1 cellular context compared by ENCODE assay signal in genomic region chr17:81511800-81512559, GRCh38.
A peak's percentile ranks its signal among the peaks of the same experiment; 100 is the strongest.
TF ChIP-seq lines count a peak whose summit lies in the region.

No MANE protein-coding gene starts in this region.

TF ChIP-seq in HepG2, 621 proteins besides CTCF, POLR2A, EP300 and RAD21 (continued from another document and continues in another):
- no peak for TF ChIP-seq RERE (CRISPR knock-in tag; IDR thresholded peaks at IDR 0.05; ENCODE audit: low read depth)
- TF ChIP-seq ZNF75D (CRISPR knock-in tag; IDR thresholded peaks at IDR 0.05; ENCODE audit: borderline replicate concordance) = no peak
- no peak for TF ChIP-seq ZSCAN22 (CRISPR knock-in tag; IDR thresholded peaks at IDR 0.05)
- TF ChIP-seq ZNF710 (CRISPR knock-in tag; IDR thresholded peaks at IDR 0.05; ENCODE audit: borderline replicate concordance) = 0 out of 2 replicates have a peak, but pooled peaks have one; percentile 46
- no peak for TF ChIP-seq SALL1 (CRISPR knock-in tag; IDR thresholded peaks at IDR 0.05)
- no peak; the same call in 1 of the 2 replicates for TF ChIP-seq ZNF276 (CRISPR knock-in tag; IDR thresholded peaks at IDR 0.05; ENCODE audit: low read depth)
- TF ChIP-seq NCOA2 (CRISPR knock-in tag; IDR thresholded peaks at IDR 0.05) = no peak
- 0 out of 2 replicates have a peak, but pooled peaks have one; percentile 1 for TF ChIP-seq ARID5B (CRISPR knock-in tag; IDR thresholded peaks at IDR 0.05)
- TF ChIP-seq E2F1 (CRISPR knock-in tag; IDR thresholded peaks at IDR 0.05) = no peak; the same call in 1 of the 2 replicates
- 0 out of 2 replicates have a peak, but pooled peaks have one; percentile 22 for TF ChIP-seq PBX3 (CRISPR knock-in tag; IDR thresholded peaks at IDR 0.05; ENCODE audit: borderline replicate concordance)
- no peak for TF ChIP-seq ZNF564 (CRISPR knock-in tag; IDR thresholded peaks at IDR 0.05)
- no peak for TF ChIP-seq YY1 (IDR thresholded peaks at IDR 0.05; ENCODE audit: insufficient read depth, insufficient replicate concordance, low read depth, low read length)
- no peak for TF ChIP-seq ZNF143 (CRISPR knock-in tag; IDR thresholded peaks at IDR 0.05)
- no peak for TF ChIP-seq DZIP1 (CRISPR knock-in tag; IDR thresholded peaks at IDR 0.05)
- no peak for TF ChIP-seq ZNF362 (CRISPR knock-in tag; IDR thresholded peaks at IDR 0.05; ENCODE audit: borderline replicate concordance)
- no peak; the same call in 1 of the 2 replicates for TF ChIP-seq ZNF552 (CRISPR knock-in tag; IDR thresholded peaks at IDR 0.05; ENCODE audit: borderline replicate concordance)
- TF ChIP-seq GRHL1 (CRISPR knock-in tag; conservative IDR thresholded peaks at IDR 0.05) = no peak
- no peak for TF ChIP-seq ZNF557 (CRISPR knock-in tag; IDR thresholded peaks at IDR 0.05)
- no peak; the same call in 1 of the 2 replicates for TF ChIP-seq ZHX1 (CRISPR knock-in tag; IDR thresholded peaks at IDR 0.05; ENCODE audit: low read depth)
